13 cellular contexts compared by ENCODE assay signal in genomic region chr10:101230185-101230917, GRCh38. TPM values are rescaled to one million over a fixed set of nuclear protein-coding genes. Genes with fewer than 3 reads are reported as not detected.
DNase-seq lines count a peak whose midpoint lies in the region; ATAC-seq and TF ChIP-seq lines count a peak whose summit lies in the region.
"Had no signal": no experiment of that assay in that cellular context is flagged by ENCODE, and none has a peak within 500 bp of the region (broad histone marks: within the 10 kb centered on the region; RNA-seq: fewer than 3 reads in every experiment).

No MANE protein-coding gene starts in this region.

- TF ChIP-seq RAD21 in SK-N-SH (IDR thresholded peaks at IDR 0.05; ENCODE audit: low read length): no peak

- peaks cover 27% of the 10 kb centered on the region for H3K4me1 Mint-ChIP-seq in activated naive CD4-positive, alpha-beta T cell treated with anti-CD3 and anti-CD28 coated beads, Interleukin-2, amount 10 ng/mL, durations not matched to agents 7 days and 5 days
- peaks cover 24 to 48% of the 10 kb centered on the region in 2 donors for H3K4me1 Mint-ChIP-seq in stimulated activated naive B cell treated with anti-CD40 and anti-IgM and Interleukin-4, amounts not matched to agents 10 μg/mL and 1 μg/mL and 100 μg/mL, for 72 hours

- DNase-seq in activated naive CD4-positive, alpha-beta T cell treated with anti-CD3 and anti-CD28 coated beads, Interleukin-2, amount 10 ng/mL, durations not matched to agents 7 days and 5 days: no peak
- no peak for DNase-seq in activated naive CD4-positive, alpha-beta T cell treated with anti-CD3 and anti-CD28 coated beads, Interleukin-2, amount 50 U/mL, for 16 hours
- DNase-seq in SK-N-SH: peak; percentile 88
- DNase-seq in iPS-NIHi11 (ENCODE audit: low spot score): peak; percentile 77
- DNase-seq in stimulated activated naive B cell treated with anti-CD40 and anti-IgM and Interleukin-4, amounts not matched to agents 10 μg/mL and 1 μg/mL and 100 μg/mL, for 72 hours: no peak
- DNase-seq in stimulated activated CD4-positive, alpha-beta T cell treated with anti-CD3 and anti-CD28 coated beads, Interleukin-1b, Interleukin-23, amount 100 ng/mL, for 48 hours: no peak
- DNase-seq in globus pallidus (ENCODE audit: low spot score): no peak
- DNase-seq: activated T-cell treated with anti-CD3 and anti-CD28 coated beads for 4 hours, midbrain, NCI-H1105 had no signal

- H3K79me2 ChIP-seq in SK-N-SH (ENCODE audit: insufficient read depth): no peaks in the 10 kb centered on the region

- 53% methylated on average over 4 of the region's 31 CpGs for WGBS in SK-N-SH (ENCODE audit: low lambda C conversion rate)

- H3K4me1 ChIP-seq in SK-N-SH (ENCODE audit: control insufficient read depth in 1 of 2, insufficient read depth in 2 of 2, low read depth in 1 of 2, low read length in 1 of 2): peaks cover 0 to 5% of the 10 kb centered on the region in 2 experiments; a peak in 1 of 4 replicates
- H3K4me1 ChIP-seq: BLaER1 had no signal

- ATAC-seq in stimulated activated naive B cell treated with anti-CD40 and anti-IgM and Interleukin-4, amounts not matched to agents 10 μg/mL and 1 μg/mL and 100 μg/mL, for 72 hours (replicated peaks): no peak
- ATAC-seq in HG02973 (IDR thresholded peaks at IDR 0.05; ENCODE audit: unreplicated experiment): no peak

- H3K36me3 Mint-ChIP-seq in activated naive CD4-positive, alpha-beta T cell treated with anti-CD3 and anti-CD28 coated beads, Interleukin-2, amount 10 ng/mL, durations not matched to agents 7 days and 5 days: peaks cover 2% of the 10 kb centered on the region
- peaks cover 0 to under 1% of the 10 kb centered on the region in 2 donors for H3K36me3 Mint-ChIP-seq in stimulated activated naive B cell treated with anti-CD40 and anti-IgM and Interleukin-4, amounts not matched to agents 10 μg/mL and 1 μg/mL and 100 μg/mL, for 72 hours

- peak overlapping the region; percentile 60; the same call in 1 of the 2 replicates for H3K4me2 ChIP-seq in SK-N-SH
- H3K4me2 ChIP-seq: BLaER1 had no signal

- no peak for TF ChIP-seq EP300 in SK-N-SH (IDR thresholded peaks at IDR 0.05; ENCODE audit: borderline replicate concordance in 1 of 2, low read depth in 1 of 2, low read length in 1 of 2)

- H3K27me3 ChIP-seq in SK-N-SH (ENCODE audit: insufficient read depth): peaks cover 93% of the 10 kb centered on the region

- H3K27ac Mint-ChIP-seq in activated naive CD4-positive, alpha-beta T cell treated with anti-CD3 and anti-CD28 coated beads, Interleukin-2, amount 10 ng/mL, durations not matched to agents 7 days and 5 days: peak overlapping the region; percentile 79
- no peak overlapping the region for H3K27ac Mint-ChIP-seq in stimulated activated naive B cell treated with anti-CD40 and anti-IgM and Interleukin-4, amounts not matched to agents 10 μg/mL and 1 μg/mL and 100 μg/mL, for 72 hours

- H2AFZ ChIP-seq in SK-N-SH (ENCODE audit: low read depth): no peak overlapping the region

- no peaks in the 10 kb centered on the region for H3K36me3 ChIP-seq in SK-N-SH (replicated peaks in 1 of 2; ENCODE audit: control insufficient read depth in 1 of 2, insufficient read depth in 2 of 2, low read length in 1 of 2)
- H3K36me3 ChIP-seq: BLaER1 had no signal

- no peaks in the 10 kb centered on the region for H3K9me3 Mint-ChIP-seq in activated naive CD4-positive, alpha-beta T cell treated with anti-CD3 and anti-CD28 coated beads, Interleukin-2, amount 10 ng/mL, durations not matched to agents 7 days and 5 days
- no peaks in the 10 kb centered on the region for H3K9me3 Mint-ChIP-seq in stimulated activated naive B cell treated with anti-CD40 and anti-IgM and Interleukin-4, amounts not matched to agents 10 μg/mL and 1 μg/mL and 100 μg/mL, for 72 hours

- H3F3A ChIP-seq in SK-N-SH (replicated peaks; ENCODE audit: insufficient read depth): no peaks in the 10 kb centered on the region

- no peak overlapping the region for H3K9ac ChIP-seq in SK-N-SH
- H3K9ac ChIP-seq: BLaER1 had no signal

- H3K27me3 Mint-ChIP-seq in activated naive CD4-positive, alpha-beta T cell treated with anti-CD3 and anti-CD28 coated beads, Interleukin-2, amount 10 ng/mL, durations not matched to agents 7 days and 5 days: peaks cover 100% of the 10 kb centered on the region
- H3K27me3 Mint-ChIP-seq in stimulated activated naive B cell treated with anti-CD40 and anti-IgM and Interleukin-4, amounts not matched to agents 10 μg/mL and 1 μg/mL and 100 μg/mL, for 72 hours: peaks cover 82 to 94% of the 10 kb centered on the region in 2 donors

- H3K4me3 ChIP-seq in SK-N-SH (ENCODE audit: low read depth in 2 of 2, low read length in 1 of 2): peak overlapping the region in 1 of 2 experiments; percentile 9; a peak in 1 of 4 replicates
- H3K4me3 ChIP-seq: BLaER1, SK-N-MC had no signal

- TF ChIP-seq CTCF in SK-N-SH (IDR thresholded peaks at IDR 0.05): no peak

- no peak overlapping the region for H3K27ac ChIP-seq in SK-N-SH (ENCODE audit: low read depth in 2 of 2, low read length in 1 of 2)
- H3K27ac ChIP-seq: BLaER1, SK-N-MC had no signal

- CTCF ChIA-PET in activated naive CD4-positive, alpha-beta T cell treated with anti-CD3 and anti-CD28 coated beads, Interleukin-2, amount 10 ng/mL, durations not matched to agents 7 days and 5 days (lab: Charles Lee): interaction anchor here (0.9 to 1.8 kb wide), 2 partner anchors 16 to 60 kb away, joined by 3 read pairs; no protein-coding TSS in a partner anchor
- CTCF ChIA-PET in SK-N-SH (lab: Yijun Ruan, JAX): interaction anchor here (1.1 to 8.0 kb wide), 5 partner anchors 10 to 238 kb away, joined by 3 to 128 read pairs (median 4); no protein-coding TSS in a partner anchor

- H3K9me2 ChIP-seq in SK-N-SH: no peaks in the 10 kb centered on the region

- H3K9me3 ChIP-seq in SK-N-SH: no peaks in the 10 kb centered on the region

- H4K20me1 ChIP-seq in SK-N-SH (ENCODE audit: insufficient read depth): peaks cover 10% of the 10 kb centered on the region; the same call in 1 of the 2 replicates

- POLR2A ChIA-PET in SK-N-SH (lab: Yijun Ruan, JAX): no interaction called here

- no peak overlapping the region for H3K4me3 Mint-ChIP-seq in activated naive CD4-positive, alpha-beta T cell treated with anti-CD3 and anti-CD28 coated beads, Interleukin-2, amount 10 ng/mL, durations not matched to agents 7 days and 5 days
- H3K4me3 Mint-ChIP-seq in stimulated activated naive B cell treated with anti-CD40 and anti-IgM and Interleukin-4, amounts not matched to agents 10 μg/mL and 1 μg/mL and 100 μg/mL, for 72 hours: peak overlapping the region; percentile 57 to 81

TF ChIP-seq in SK-N-SH, 30 proteins besides CTCF, POLR2A, EP300 and RAD21:
- TF ChIP-seq IRF3 (IDR thresholded peaks at IDR 0.05; ENCODE audit: low read depth, low read length) (no peak), MXI1 (IDR thresholded peaks at IDR 0.05; ENCODE audit: low read depth, low read length) (no peak), ELF1 (IDR thresholded peaks at IDR 0.05) (no peak), EZH2phosphoT487 (IDR thresholded peaks at IDR 0.05; ENCODE audit: borderline replicate concordance, low read depth) (peak; percentile 80; the same call in 1 of the 2 replicates), USF2 (IDR thresholded peaks at IDR 0.05; ENCODE audit: borderline replicate concordance, low read depth, low read length) (no peak), RFX5 (IDR thresholded peaks at IDR 0.05; ENCODE audit: low read length) (no peak), TAF1 (IDR thresholded peaks at IDR 0.05; ENCODE audit: borderline replicate concordance, low read depth, low read length) (no peak), RXRA (IDR thresholded peaks at IDR 0.05; ENCODE audit: borderline replicate concordance, low read depth) (no peak)

RNA-seq across cellular contexts. Expression of gene LBX1, which starts 1.1 kb away (rescaled TPM):
- polyA plus RNA-seq in SK-N-SH (2012; rRNA removed): not detected in 2 replicates
- polyA plus RNA-seq in SK-N-SH (2012; cell fraction: cytosol; rRNA removed): not detected in 2 replicates
- not detected in 2 replicates for polyA plus RNA-seq in SK-N-SH (2012; cell fraction: nucleus; rRNA removed)

Comparison
In these comparisons a context has a peak if more than half of its experiments do, and no peak if none do; other contexts are left out.
1. DNase-seq: peak in SK-N-SH (single experiment) and iPS-NIHi11 (single experiment); none in activated naive CD4-positive, alpha-beta T cell treated with anti-CD3 and anti-CD28 coated beads, Interleukin-2, amount 10 ng/mL, durations not matched to agents 7 days and 5 days (single experiment), activated naive CD4-positive, alpha-beta T cell treated with anti-CD3 and anti-CD28 coated beads, Interleukin-2, amount 50 U/mL, for 16 hours (single experiment), stimulated activated naive B cell treated with anti-CD40 and anti-IgM and Interleukin-4, amounts not matched to agents 10 μg/mL and 1 μg/mL and 100 μg/mL, for 72 hours (single experiment), stimulated activated CD4-positive, alpha-beta T cell treated with anti-CD3 and anti-CD28 coated beads, Interleukin-1b, Interleukin-23, amount 100 ng/mL, for 48 hours (single experiment) and globus pallidus (single experiment).